In the genomic region with DNA sequence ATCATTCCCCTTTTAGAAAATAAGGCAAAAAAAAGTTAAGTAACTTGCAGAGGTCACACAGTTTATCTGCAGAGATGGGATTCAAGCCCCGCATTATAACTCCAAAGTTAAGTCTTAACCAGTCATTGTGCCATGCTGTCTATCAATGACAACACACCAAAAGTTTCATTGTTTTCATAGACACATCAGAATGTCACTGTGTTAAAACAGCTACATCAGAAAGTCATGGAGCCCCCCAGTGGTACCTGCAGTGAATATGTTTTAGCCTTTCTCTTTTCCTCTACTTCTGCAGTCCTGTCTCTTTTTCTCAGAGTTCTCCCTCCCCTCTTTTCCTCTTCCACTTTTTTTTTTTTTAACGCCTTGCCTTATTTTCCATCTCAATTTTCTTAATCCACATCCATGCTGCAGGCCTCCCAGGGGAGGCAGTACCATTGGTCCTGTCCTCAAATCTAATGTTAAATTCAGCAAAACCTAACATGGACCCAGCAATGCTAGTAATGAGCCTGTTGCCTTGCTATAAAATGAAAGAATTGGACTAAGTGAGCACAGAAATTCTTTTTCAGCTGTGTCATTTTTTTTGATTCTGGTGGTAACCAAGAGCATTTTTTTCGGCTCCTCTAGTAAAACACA, we compare ENCODE assay signal across 1 cellular context.
TF ChIP-seq lines count a peak whose summit lies in the region.

No MANE protein-coding gene starts in this region.

TF ChIP-seq in endothelial cell of umbilical vein, 7 proteins besides CTCF, POLR2A, EP300 and RAD21 (continued from another document):
- TF ChIP-seq JUN (IDR thresholded peaks at IDR 0.05; ENCODE audit: borderline replicate concordance, insufficient read depth, insufficient read length, low read depth): no peak
- TF ChIP-seq FOS (IDR thresholded peaks at IDR 0.05; ENCODE audit: borderline replicate concordance, insufficient read depth, low read length): no peak
- TF ChIP-seq, protein P1, sequence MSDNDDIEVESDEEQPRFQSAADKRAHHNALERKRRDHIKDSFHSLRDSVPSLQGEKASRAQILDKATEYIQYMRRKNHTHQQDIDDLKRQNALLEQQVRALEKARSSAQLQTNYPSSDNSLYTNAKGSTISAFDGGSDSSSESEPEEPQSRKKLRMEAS (IDR thresholded peaks at IDR 0.05; ENCODE audit: insufficient read depth, insufficient read length): no peak
TF ChIP-seq in endothelial cell of umbilical vein: peak in this region for 0.
